In genomic region chr2:27738349-27739057, GRCh38 we compare ENCODE assay signal across 15 cellular contexts. TPM values are rescaled to one million over a fixed set of nuclear protein-coding genes. Genes with fewer than 3 reads are reported as not detected.
DNase-seq lines count a peak whose midpoint lies in the region; ATAC-seq and TF ChIP-seq lines count a peak whose summit lies in the region.
"Had no signal": no experiment of that assay in that cellular context is flagged by ENCODE, and none has a peak within 500 bp of the region (broad histone marks: within the 10 kb centered on the region; RNA-seq: fewer than 3 reads in every experiment).

No MANE protein-coding gene starts in this region.

- no peaks in the 10 kb centered on the region for H3K27me3 ChIP-seq in heart left ventricle
- no peaks in the 10 kb centered on the region for H3K27me3 ChIP-seq in colonic mucosa
- H3K27me3 ChIP-seq in lower lobe of right lung (ENCODE audit: low read depth), result no peaks in the 10 kb centered on the region
- no peaks in the 10 kb centered on the region for H3K27me3 ChIP-seq in tibial artery

- intact Hi-C loops in heart left ventricle (cut with DNase I) (loop anchor here in 1 of 10 donors (5.0 kb wide), 1 partner anchor 59 kb away; no protein-coding TSS in a partner anchor), Right ventricle myocardium inferior (cut with DNase I) (no loop called here), colonic mucosa (cut with DNase I) (no loop called here), lower lobe of right lung (cut with DNase I) (no loop called here), tibial artery (cut with DNase I; ENCODE audit: low total_unique reads) (no loop called here)

- no peak for ATAC-seq in heart left ventricle
- no peak for ATAC-seq in Right ventricle myocardium inferior
- ATAC-seq in lower lobe of right lung, result no peak
- ATAC-seq in HG02938 (IDR thresholded peaks at IDR 0.05; ENCODE audit: unreplicated experiment), result no peak
- ATAC-seq in GM18858 (IDR thresholded peaks at IDR 0.05; ENCODE audit: unreplicated experiment), result no peak
- ATAC-seq: naive thymus-derived CD4-positive, alpha-beta T cell; Panc1; stimulated activated naive B cell treated with anti-CD40 and anti-IgM and Interleukin-4, amounts not matched to agents 10 μg/mL and 1 μg/mL and 100 μg/mL, for 72 hours had no signal

- H3K9me3 ChIP-seq in heart left ventricle (peaks cover 0 to 13% (median 0%) of the 10 kb centered on the region in 12 donors), colonic mucosa (no peaks in the 10 kb centered on the region), lower lobe of right lung (no peaks in the 10 kb centered on the region), tibial artery (no peaks in the 10 kb centered on the region)

- H3K27ac ChIP-seq in heart left ventricle (peak overlapping the region in 9 of 12 donors; percentile 32 to 94 (median 87)), colonic mucosa (peak overlapping the region; percentile 34), lower lobe of right lung (peak overlapping the region; percentile 85), tibial artery (peak overlapping the region; percentile 81 to 89)

- WGBS in heart left ventricle, 4 donors, result 88 to 94% (median 90%) methylated on average over 13 of the region's 13 CpGs

- H3K36me3 ChIP-seq in heart left ventricle (no peaks in the 10 kb centered on the region), colonic mucosa (no peaks in the 10 kb centered on the region), lower lobe of right lung (no peaks in the 10 kb centered on the region), tibial artery (no peaks in the 10 kb centered on the region)

- TF ChIP-seq CTCF in heart left ventricle (IDR thresholded peaks at IDR 0.05) (no peak), colonic mucosa (IDR thresholded peaks at IDR 0.05) (no peak), lower lobe of right lung (IDR thresholded peaks at IDR 0.05) (no peak), tibial artery (IDR thresholded peaks at IDR 0.05) (no peak)

- peaks cover 7 to 39% (median 27%) of the 10 kb centered on the region in 12 donors for H3K4me1 ChIP-seq in heart left ventricle
- H3K4me1 ChIP-seq in colonic mucosa, result peaks cover 7% of the 10 kb centered on the region
- peaks cover 30% of the 10 kb centered on the region for H3K4me1 ChIP-seq in lower lobe of right lung
- peaks cover 0 to 47% (median 15%) of the 10 kb centered on the region in 4 donors for H3K4me1 ChIP-seq in tibial artery

- DNase-seq in heart left ventricle (no peak), Right ventricle myocardium inferior (ENCODE audit: missing footprints) (no peak), colonic mucosa (no peak), lower lobe of right lung (no peak), tibial artery (no peak), MV-4-11 (lab: John Stamatoyannopoulos, UW) (no peak)
- DNase-seq: activated CD4-positive, alpha-beta T cell treated with anti-CD3 and anti-CD28 coated beads, Interleukin-2, amount 10 ng/mL, durations not matched to agents 7 days and 5 days; activated T-cell treated with anti-CD3 and anti-CD28 coated beads, Interleukin-2, amount 50 U/mL, for 1 hour; CD4-positive, CD25-positive, alpha-beta regulatory T cell; naive thymus-derived CD4-positive, alpha-beta T cell; NCI-H526 treated with DMSO at 0.1 percent for 48 hours; stimulated activated naive B cell treated with anti-CD40 and anti-IgM and Interleukin-4, amounts not matched to agents 10 μg/mL and 1 μg/mL and 100 μg/mL, for 72 hours had no signal

- no peak overlapping the region for H3K9ac ChIP-seq in colonic mucosa (ENCODE audit: low read depth in 2 of 2, low read length in 2 of 2)

- H3K4me3 ChIP-seq in heart left ventricle (no peak overlapping the region), colonic mucosa (no peak overlapping the region), lower lobe of right lung (no peak overlapping the region), tibial artery (no peak overlapping the region)

- TF ChIP-seq POLR2A in heart left ventricle (IDR thresholded peaks at IDR 0.05), result no peak

RNA-seq across cellular contexts. Expression of gene MRPL33, which starts 33.0 kb away (rescaled TPM):
- total RNA-seq in heart left ventricle (100 to 1,000 TPM; 163 to 503 (median 305) TPM), Right ventricle myocardium inferior (360 TPM), colonic mucosa (10 to 100 TPM; 56.5 to 63.7 TPM), lower lobe of right lung (93.3 TPM)
- 100 to 1,000 TPM; 177 to 901 TPM for polyA plus RNA-seq in heart left ventricle

Comparison
In these comparisons a context has a peak if more than half of its experiments do, and no peak if none do; other contexts are left out.
1. H3K27ac ChIP-seq: peak in every context shown above with its lines; median percentile 87 in heart left ventricle; 85 in lower lobe of right lung; 85 in tibial artery; 34 in colonic mucosa.